ENCODE assay signal across 8 cellular contexts in the genomic region with DNA sequence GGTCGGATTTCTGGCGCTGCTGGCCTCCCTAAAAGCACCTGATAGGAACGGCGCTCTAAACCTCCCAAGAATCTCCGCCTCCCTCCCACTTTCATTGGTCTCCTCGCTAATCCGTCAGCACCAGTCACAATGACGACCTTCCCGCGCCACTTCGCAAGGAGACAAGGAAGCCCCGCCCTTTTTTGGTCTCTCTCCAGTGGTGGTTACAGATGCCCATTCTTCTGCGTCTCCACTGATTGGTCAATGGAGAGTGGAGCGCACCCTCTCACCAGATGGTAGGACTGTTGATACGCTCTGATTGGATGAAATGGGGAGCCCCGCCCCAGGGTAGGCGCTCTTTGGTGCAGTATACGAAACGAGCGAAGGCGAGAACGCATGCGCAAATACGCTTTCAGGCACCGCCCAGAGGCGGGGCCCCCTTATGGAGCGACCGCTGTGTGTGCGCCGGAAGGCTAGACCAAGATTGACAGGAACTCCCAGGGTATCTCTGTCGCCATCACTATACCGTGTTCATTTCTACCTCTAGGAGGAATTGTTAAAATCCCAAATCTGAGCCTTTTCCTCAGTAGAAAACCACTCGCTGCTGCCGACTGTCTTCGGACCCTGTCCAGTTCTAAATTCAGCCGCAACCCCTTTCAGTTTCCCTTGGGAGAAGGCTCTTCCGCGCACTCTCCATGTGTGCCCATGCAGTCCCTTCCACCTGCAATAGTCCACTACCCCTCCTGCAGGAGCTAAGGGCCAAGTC.
DNase-seq lines count a peak whose midpoint lies in the region; ATAC-seq lines count a peak whose summit lies in the region.

No MANE protein-coding gene starts in this region.

- no peaks in the 10 kb centered on the region for H3K9me3 Mint-ChIP-seq in activated naive CD4-positive, alpha-beta T cell treated with anti-CD3 and anti-CD28 coated beads, Interleukin-2, amount 50 U/mL, for 24 hours

- peak overlapping the region; percentile 79 for H3K9ac ChIP-seq in SK-N-MC (ENCODE audit: insufficient read length)

- peaks cover 37% of the 10 kb centered on the region for H3K36me3 ChIP-seq in SK-N-MC (ENCODE audit: insufficient read depth, low read length)

- H3K36me3 Mint-ChIP-seq in activated naive CD4-positive, alpha-beta T cell treated with anti-CD3 and anti-CD28 coated beads, Interleukin-2, amount 50 U/mL, for 24 hours: peaks cover 20% of the 10 kb centered on the region

- DNase-seq in NCI-H1048 (lab: John Stamatoyannopoulos, UW) (peak; percentile 99), SK-N-MC (ENCODE audit: low read depth, low spot score) (peak; percentile 100), globus pallidus (ENCODE audit: low spot score) (peak; percentile 100), non-pigmented ciliary epithelial cell (ENCODE audit: low read depth) (peak; percentile 100), superior temporal gyrus (ENCODE audit: extremely low spot score) (peak; percentile 100)

- peak overlapping the region; percentile 75 for H3K27ac ChIP-seq in SK-N-MC

- ATAC-seq in HG02588 (IDR thresholded peaks at IDR 0.05; ENCODE audit: unreplicated experiment): peak; percentile 65

- H3K4me3 ChIP-seq in GM08714 (ENCODE audit: low read length) (peak overlapping the region; percentile 68), SK-N-MC (peak overlapping the region; percentile 91)

- peak overlapping the region; percentile 96 for H3K4me3 Mint-ChIP-seq in activated naive CD4-positive, alpha-beta T cell treated with anti-CD3 and anti-CD28 coated beads, Interleukin-2, amount 50 U/mL, for 24 hours

- no peaks in the 10 kb centered on the region for H3K27me3 Mint-ChIP-seq in activated naive CD4-positive, alpha-beta T cell treated with anti-CD3 and anti-CD28 coated beads, Interleukin-2, amount 50 U/mL, for 24 hours

- H3K27ac Mint-ChIP-seq in activated naive CD4-positive, alpha-beta T cell treated with anti-CD3 and anti-CD28 coated beads, Interleukin-2, amount 50 U/mL, for 24 hours: peak overlapping the region; percentile 98

- H3K9me3 ChIP-seq in SK-N-MC (ENCODE audit: low read depth, low read length): no peaks in the 10 kb centered on the region

- H3K4me1 Mint-ChIP-seq in activated naive CD4-positive, alpha-beta T cell treated with anti-CD3 and anti-CD28 coated beads, Interleukin-2, amount 50 U/mL, for 24 hours: peaks cover 51% of the 10 kb centered on the region

Comparison
In these comparisons a context has a peak if more than half of its experiments do, and no peak if none do; other contexts are left out.
1. Peak in every context shown above with its lines: DNase-seq, ATAC-seq, H3K4me3 ChIP-seq and H3K27ac ChIP-seq.